In genomic region chr17:50117202-50118040, GRCh38 we compare ENCODE assay signal across 8 cellular contexts. TPM values are rescaled to one million over a fixed set of nuclear protein-coding genes. Genes with fewer than 3 reads are reported as not detected.
DNase-seq lines count a peak whose midpoint lies in the region; ATAC-seq and TF ChIP-seq lines count a peak whose summit lies in the region.

No MANE protein-coding gene starts in this region.

- H3K27ac ChIP-seq in fibroblast of lung (ENCODE audit: insufficient read depth, low read length) (no peak overlapping the region), aorta (ENCODE audit: low read depth in 1 of 2, low read length in 2 of 2) (no peak overlapping the region)

- intact Hi-C loops in aorta (cut with DNase I), result loop anchor here in 1 of 2 donors (10.0 kb wide), 1 partner anchor 47 kb away; the partner anchor contains the start of gene SGCA

- H3K27ac Mint-ChIP-seq in osteocyte (ENCODE audit: unreplicated experiment), result no peak overlapping the region

- H3K36me3 ChIP-seq in fibroblast of lung (ENCODE audit: control insufficient read depth, insufficient read depth, low read length) (no peaks in the 10 kb centered on the region), aorta (ENCODE audit: control insufficient read depth in 1 of 2, insufficient read depth in 2 of 2, low read length in 1 of 2) (no peaks in the 10 kb centered on the region)

- H4K20me1 ChIP-seq in fibroblast of lung (ENCODE audit: control insufficient read depth, extremely low read depth, insufficient read depth, low read length), result no peaks in the 10 kb centered on the region

- H2AFZ ChIP-seq in fibroblast of lung (ENCODE audit: low read length), result no peak overlapping the region

- DNase-seq in GM10248 (ENCODE audit: extremely low spot score) (peak; percentile 67), NCI-H2107 (lab: John Stamatoyannopoulos, UW) (peak; percentile 57), fibroblast of lung (ENCODE audit: low read depth in 2 of 2) (peak; percentile 47 to 70), osteocyte (ENCODE audit: extremely low spot score, unreplicated experiment) (no peak), aorta (peak in 1 of 2 donors; percentile 89), 8988T (no peak)
- peak; percentile 61 for DNase-seq in activated T-cell treated with anti-CD3 and anti-CD28 coated beads, Interleukin-2, amount 50 U/mL, for 4 hours

- POLR2A ChIA-PET in GM10248 (lab: Yijun Ruan, JAX), result no interaction called here

- no peaks in the 10 kb centered on the region for H3K4me1 ChIP-seq in fibroblast of lung (ENCODE audit: control insufficient read depth, extremely low read depth, insufficient read depth, low read length)
- H3K4me1 ChIP-seq in aorta (ENCODE audit: control insufficient read depth in 1 of 2, insufficient read depth in 2 of 2, low read length in 2 of 2), result no peaks in the 10 kb centered on the region

- peak overlapping the region; percentile 37 for H3K4me3 Mint-ChIP-seq in activated T-cell treated with anti-CD3 and anti-CD28 coated beads, Interleukin-2, amount 50 U/mL, for 4 hours
- no peak overlapping the region for H3K4me3 Mint-ChIP-seq in osteocyte (ENCODE audit: unreplicated experiment)

- no peaks in the 10 kb centered on the region for H3K9me3 Mint-ChIP-seq in activated T-cell treated with anti-CD3 and anti-CD28 coated beads, Interleukin-2, amount 50 U/mL, for 4 hours
- no peaks in the 10 kb centered on the region for H3K9me3 Mint-ChIP-seq in osteocyte (ENCODE audit: unreplicated experiment)

- H3K4me3 ChIP-seq in fibroblast of lung (replicated peaks in 1 of 4; ENCODE audit: control extremely low read depth in 1 of 4, insufficient read depth in 1 of 4, low read depth in 3 of 4, low read length in 4 of 4), result peak overlapping the region in 1 of 4 experiments; percentile 14
- no peak overlapping the region for H3K4me3 ChIP-seq in aorta (ENCODE audit: low read length in 2 of 2)

- WGBS in aorta, 2 donors, result 10 to 13% methylated on average over 62 to 64 of the region's 64 CpGs

- peaks cover 10% of the 10 kb centered on the region for H3K4me1 Mint-ChIP-seq in activated T-cell treated with anti-CD3 and anti-CD28 coated beads, Interleukin-2, amount 50 U/mL, for 4 hours (ENCODE audit: low read depth)
- peaks cover 5% of the 10 kb centered on the region for H3K4me1 Mint-ChIP-seq in osteocyte (ENCODE audit: unreplicated experiment)

- H3K79me2 ChIP-seq in fibroblast of lung (ENCODE audit: control insufficient read depth, insufficient read depth, low read length), result no peaks in the 10 kb centered on the region

- CTCF ChIA-PET in GM10248 (lab: Yijun Ruan, JAX), result interaction anchor here (0.6 to 18.1 kb wide), 18 partner anchors 9 to 83 kb away, joined by 3 to 246 read pairs (median 4); partner anchors contain the start of genes PDK2, SAMD14 and SGCA

- TF ChIP-seq CTCF in GM10248 (IDR thresholded peaks at IDR 0.05; ENCODE audit: control extremely low read depth, extremely low read depth, low read depth, missing control alignments) (peak; percentile 53), fibroblast of lung (conservative IDR thresholded peaks at IDR 0.05 in 1 of 2, IDR thresholded peaks at IDR 0.05 in 1 of 2; ENCODE audit: low read depth in 1 of 2, low read length in 2 of 2) (peak; percentile 43 to 49), osteocyte (IDR thresholded peaks at IDR 0.05) (peak; percentile 51)

- ATAC-seq in activated T-cell treated with anti-CD3 and anti-CD28 coated beads, Interleukin-2, amount 50 U/mL, for 4 hours, result peak; percentile 95 to 97
- ATAC-seq in aorta (ENCODE audit: low FRiP score), result peak; percentile 58
- no peak for ATAC-seq in HG02973 (IDR thresholded peaks at IDR 0.05; ENCODE audit: unreplicated experiment)

- H3K27me3 Mint-ChIP-seq in activated T-cell treated with anti-CD3 and anti-CD28 coated beads, Interleukin-2, amount 50 U/mL, for 4 hours (ENCODE audit: low read depth), result peaks cover 38% of the 10 kb centered on the region
- H3K27me3 Mint-ChIP-seq in osteocyte (ENCODE audit: unreplicated experiment), result no peaks in the 10 kb centered on the region

- H3K9me3 ChIP-seq in fibroblast of lung (ENCODE audit: control insufficient read depth, insufficient read depth, low read depth, low read length), result no peaks in the 10 kb centered on the region
- no peaks in the 10 kb centered on the region for H3K9me3 ChIP-seq in aorta (ENCODE audit: control insufficient read depth, low read length)

- peak overlapping the region; percentile 60 for H3K4me2 ChIP-seq in fibroblast of lung (ENCODE audit: extremely low read depth, insufficient read depth, low read length)

- H3K36me3 Mint-ChIP-seq in activated T-cell treated with anti-CD3 and anti-CD28 coated beads, Interleukin-2, amount 50 U/mL, for 4 hours (ENCODE audit: insufficient read depth), result no peaks in the 10 kb centered on the region
- H3K36me3 Mint-ChIP-seq in osteocyte (ENCODE audit: unreplicated experiment), result peaks cover 7% of the 10 kb centered on the region

- H3K9ac ChIP-seq in fibroblast of lung (ENCODE audit: insufficient read depth, low read length), result no peak overlapping the region

- H3K27me3 ChIP-seq in fibroblast of lung (ENCODE audit: control insufficient read depth, insufficient read depth, low read length) (peaks cover 3% of the 10 kb centered on the region), aorta (ENCODE audit: control insufficient read depth in 1 of 2, insufficient read depth in 2 of 2, low read length in 1 of 2) (no peaks in the 10 kb centered on the region)

RNA-seq across cellular contexts. Expression of gene SAMD14, which starts 12.5 kb away (rescaled TPM):
- under 1 TPM; 0.47 to 0.78 (median 0.52) TPM for total RNA-seq in activated T-cell treated with anti-CD3 and anti-CD28 coated beads, Interleukin-2, amount 50 U/mL, for 4 hours
- 2.1 and 2.3 TPM in 2 replicates for total RNA-seq in fibroblast of lung
- polyA plus RNA-seq in fibroblast of lung, result 1.4 and 3.8 TPM in 2 replicates
- polyA plus RNA-seq in fibroblast of lung (2012), result 6.5 and 13.5 TPM in 2 replicates
- polyA minus RNA-seq in fibroblast of lung (ENCODE audit: low replicate concordance), result 2.1 and 14.8 TPM in 2 replicates
- total RNA-seq in osteocyte, result 36.1 and 36.8 TPM in 2 replicates
- 10 to 100 TPM in 1 of 2 donors, 1 to 10 TPM in 1; 9.3 to 12.6 TPM for total RNA-seq in aorta
- 1 to 10 TPM; 2.5 to 3.8 TPM for polyA plus RNA-seq in aorta

RNA-seq across cellular contexts. Expression of gene PDK2, which starts 22.3 kb away (rescaled TPM):
- 10 to 100 TPM in 1 of 3 donors, 1 to 10 TPM in 2; 8.8 to 11.7 (median 9.2) TPM for total RNA-seq in activated T-cell treated with anti-CD3 and anti-CD28 coated beads, Interleukin-2, amount 50 U/mL, for 4 hours
- 19.2 and 19.3 TPM in 2 replicates for total RNA-seq in fibroblast of lung
- 41.0 and 44.6 TPM in 2 replicates for polyA plus RNA-seq in fibroblast of lung
- 27.6 and 28.3 TPM in 2 replicates for polyA plus RNA-seq in fibroblast of lung (2012)
- 178 and 230 TPM in 2 replicates for polyA minus RNA-seq in fibroblast of lung (ENCODE audit: low replicate concordance)
- 66.2 and 67.0 TPM in 2 replicates for total RNA-seq in osteocyte
- total RNA-seq in aorta, result 10 to 100 TPM; 39.4 to 42.8 TPM
- 10 to 100 TPM; 15.0 to 45.8 TPM for polyA plus RNA-seq in aorta

RNA-seq across cellular contexts. Expression of gene PPP1R9B, which starts 33.1 kb away (rescaled TPM):
- 10 to 100 TPM; 70.2 to 82.2 (median 76.6) TPM for total RNA-seq in activated T-cell treated with anti-CD3 and anti-CD28 coated beads, Interleukin-2, amount 50 U/mL, for 4 hours
- 41.5 and 45.5 TPM in 2 replicates for total RNA-seq in fibroblast of lung
- polyA plus RNA-seq in fibroblast of lung, result 22.1 and 26.0 TPM in 2 replicates
- polyA plus RNA-seq in fibroblast of lung (2012), result 37.9 and 40.6 TPM in 2 replicates
- polyA minus RNA-seq in fibroblast of lung (ENCODE audit: low replicate concordance), result 25.3 and 28.3 TPM in 2 replicates
- 175 and 176 TPM in 2 replicates for total RNA-seq in osteocyte
- total RNA-seq in aorta, result 10 to 100 TPM; 64.4 to 99.0 TPM
- polyA plus RNA-seq in aorta, result 10 to 100 TPM; 20.3 to 26.1 TPM

RNA-seq across cellular contexts. Expression of gene SGCA, which starts 48.4 kb away (rescaled TPM):
- not detected for total RNA-seq in activated T-cell treated with anti-CD3 and anti-CD28 coated beads, Interleukin-2, amount 50 U/mL, for 4 hours
- total RNA-seq in fibroblast of lung (4.1 and 4.3 TPM in 2 replicates), osteocyte (12.0 and 13.0 TPM in 2 replicates), aorta (10 to 100 TPM; 91.8 to 92.7 TPM)
- polyA plus RNA-seq in fibroblast of lung (1.4 and 1.6 TPM in 2 replicates), aorta (100 to 1,000 TPM in 1 of 2 donors, 10 to 100 TPM in 1; 86.4 to 198 TPM)
- polyA plus RNA-seq in fibroblast of lung (2012), result 5.2 and 8.8 TPM in 2 replicates
- polyA minus RNA-seq in fibroblast of lung (ENCODE audit: low replicate concordance), result 1.7 and 5.6 TPM in 2 replicates

Comparison
In these comparisons a context has a peak if more than half of its experiments do, and no peak if none do; other contexts are left out.
1. DNase-seq: peak in GM10248 (single experiment), NCI-H2107 (single experiment), activated T-cell treated with anti-CD3 and anti-CD28 coated beads, Interleukin-2, amount 50 U/mL, for 4 hours (single experiment) and fibroblast of lung (2 of 2); none in osteocyte (single experiment) and 8988T (single experiment).
2. Peak in every context shown above with its lines, with median percentiles within 50 percentile points of each other: CTCF ChIP-seq.